ENCODE assay signal across 24 cellular contexts in genomic region chr3:143358155-143358792, GRCh38.
DNase-seq lines count a peak whose midpoint lies in the region; ATAC-seq, FAIRE-seq and TF ChIP-seq lines count a peak whose summit lies in the region.
"Had no signal": no experiment of that assay in that cellular context is flagged by ENCODE, and none has a peak within 500 bp of the region (broad histone marks: within the 10 kb centered on the region; RNA-seq: fewer than 3 reads in every experiment).

No MANE protein-coding gene starts in this region.

- H4K8ac ChIP-seq in neuronal stem cell (ENCODE audit: low read depth, low read length) = no peak overlapping the region

- H2BK15ac ChIP-seq in neuronal stem cell (ENCODE audit: low read length) = no peak overlapping the region

- TF ChIP-seq POLR2A in uterus (IDR thresholded peaks at IDR 0.05) = no peak

- intact Hi-C loops in uterus (cut with DNase I; ENCODE audit: low total_unique reads) = no loop called here
- intact Hi-C loops in left cardiac atrium (cut with DNase I) = no loop called here

- no peaks in the 10 kb centered on the region for H3F3A ChIP-seq in Loucy (ENCODE audit: low read depth)

- H3K79me2 ChIP-seq in Loucy (ENCODE audit: insufficient read depth, low read length) = no peaks in the 10 kb centered on the region

- no peaks in the 10 kb centered on the region for H4K20me1 ChIP-seq in Loucy (ENCODE audit: insufficient read depth, low read length, poor library complexity, severe bottlenecking)

- H3K4me3 ChIP-seq in Loucy (ENCODE audit: low read length, poor library complexity, severe bottlenecking) = no peak overlapping the region
- no peak overlapping the region for H3K4me3 ChIP-seq in bronchial epithelial cell (ENCODE audit: low read depth, low read length)
- H3K4me3 ChIP-seq in neuronal stem cell (ENCODE audit: low read length in 2 of 2) = no peak overlapping the region
- no peak overlapping the region for H3K4me3 ChIP-seq in uterus
- H3K4me3 ChIP-seq: ovary, smooth muscle cell had no signal

- 0 out of 2 replicates have a peak overlapping the region, but pooled peaks have one; percentile 50 for H2AFZ ChIP-seq in Loucy (ENCODE audit: low read length)
- peak overlapping the region; percentile 14 for H2AFZ ChIP-seq in neuronal stem cell (ENCODE audit: low read length)

- WGBS in neuronal stem cell (ENCODE audit: extremely low coverage in 2 of 2, insufficient read length in 2 of 2, insufficient replicate concordance in 1 of 2), 2 donors = no CpG with 5 or more reads among the region's 2 CpGs

- H3K23ac ChIP-seq in neuronal stem cell (ENCODE audit: low read depth, low read length, poor library complexity) = no peak overlapping the region

- no peak overlapping the region for H3K4ac ChIP-seq in neuronal stem cell (ENCODE audit: low read length)

- no peak overlapping the region for H2AK5ac ChIP-seq in neuronal stem cell (ENCODE audit: low read depth, low read length)

- H3K36me3 ChIP-seq in Loucy (ENCODE audit: insufficient read depth, low read length) (no peaks in the 10 kb centered on the region), bronchial epithelial cell (ENCODE audit: control insufficient read depth, insufficient read depth, low read length) (no peaks in the 10 kb centered on the region), neuronal stem cell (replicated peaks in 1 of 2; ENCODE audit: control insufficient read depth in 2 of 2, insufficient read depth in 2 of 2, low read length in 2 of 2) (no peaks in the 10 kb centered on the region), uterus (no peaks in the 10 kb centered on the region)
- H3K36me3 ChIP-seq: ovary had no signal

- no peak overlapping the region for H3K18ac ChIP-seq in neuronal stem cell (ENCODE audit: low read length)

- peaks cover 37% of the 10 kb centered on the region for H3K4me1 ChIP-seq in Loucy (ENCODE audit: insufficient read depth, low read length, poor library complexity, severe bottlenecking)
- H3K4me1 ChIP-seq in neuronal stem cell (ENCODE audit: control insufficient read depth in 2 of 2, insufficient read depth in 1 of 2, low read depth in 1 of 2, low read length in 2 of 2) = peaks cover 0 to 6% of the 10 kb centered on the region in 2 donors
- H3K4me1 ChIP-seq in uterus = no peaks in the 10 kb centered on the region

- H3K9me3 ChIP-seq in Loucy (ENCODE audit: insufficient read depth, low read depth, low read length) (no peaks in the 10 kb centered on the region), neuronal stem cell (replicated peaks in 1 of 2; ENCODE audit: control insufficient read depth in 2 of 2, insufficient read depth in 1 of 2, low read depth in 1 of 2, low read length in 2 of 2) (no peaks in the 10 kb centered on the region), uterus (no peaks in the 10 kb centered on the region)
- H3K9me3 ChIP-seq: ovary had no signal

- ATAC-seq in left cardiac atrium = no peak
- ATAC-seq: HCT116; natural killer cell treated with Interleukin-12 subunit alpha and Interleukin-12 subunit beta and Interleukin-15 and Interleukin-18, amount 100 ng/mL, for 72 hours; T-cell had no signal

- no peaks in the 10 kb centered on the region for H3K9me2 ChIP-seq in Loucy (replicated peaks; ENCODE audit: low read depth, low read length)

- H2BK120ac ChIP-seq in neuronal stem cell (ENCODE audit: low read depth, low read length) = no peak overlapping the region

- H2BK5ac ChIP-seq in neuronal stem cell (ENCODE audit: low read length) = no peak overlapping the region

- no peak overlapping the region for H2BK12ac ChIP-seq in neuronal stem cell (ENCODE audit: low read length)

- H3K9ac ChIP-seq in Loucy (ENCODE audit: low read depth, low read length, poor library complexity, severe bottlenecking) = no peak overlapping the region
- no peak overlapping the region for H3K9ac ChIP-seq in neuronal stem cell (ENCODE audit: low read depth, low read length, poor library complexity)

- no peaks in the 10 kb centered on the region for H3K79me1 ChIP-seq in neuronal stem cell (ENCODE audit: low read depth, low read length)

- no peak overlapping the region for H4K91ac ChIP-seq in neuronal stem cell (ENCODE audit: low read depth, low read length, poor library complexity)

- TF ChIP-seq CTCF in Loucy (conservative IDR thresholded peaks at IDR 0.05; ENCODE audit: low read length) = no peak
- no peak for TF ChIP-seq CTCF in bronchial epithelial cell (IDR thresholded peaks at IDR 0.05; ENCODE audit: insufficient read depth, low read length, severe bottlenecking)
- no peak for TF ChIP-seq CTCF in uterus (IDR thresholded peaks at IDR 0.05)

- FAIRE-seq in bronchial epithelial cell (lab: Jason Lieb, UNC) = no peak
- FAIRE-seq: keratinocyte, RCC 7860 had no signal

- no peaks in the 10 kb centered on the region for H3K27me3 ChIP-seq in Loucy (ENCODE audit: insufficient read depth, low read length, poor library complexity, severe bottlenecking)
- no peaks in the 10 kb centered on the region for H3K27me3 ChIP-seq in bronchial epithelial cell (ENCODE audit: control insufficient read depth, insufficient read depth, low read length)
- H3K27me3 ChIP-seq in neuronal stem cell (ENCODE audit: control insufficient read depth in 3 of 3, insufficient read depth in 3 of 3, low read depth in 1 of 3, low read length in 3 of 3) = no peaks in the 10 kb centered on the region
- no peaks in the 10 kb centered on the region for H3K27me3 ChIP-seq in uterus
- H3K27me3 ChIP-seq: ovary had no signal

- DNase-seq in DMS153 (lab: John Stamatoyannopoulos, UW) = peak; percentile 58
- DNase-seq in bronchial epithelial cell (ENCODE audit: low read depth) = peak; percentile 3
- no peak for DNase-seq in neuronal stem cell (ENCODE audit: low spot score)
- DNase-seq in uterus = no peak
- no peak for DNase-seq in left cardiac atrium
- DNase-seq in GOT3 (lab: John Stamatoyannopoulos, UW) = no peak
- DNase-seq: activated CD4-positive, alpha-beta T cell treated with anti-CD3 and anti-CD28 coated beads for 1 hour; activated effector memory CD4-positive, alpha-beta T cell treated with anti-CD3 and anti-CD28 coated beads, Interleukin-2, amount 50 U/mL, for 16 hours; activated naive CD8-positive, alpha-beta T cell treated with anti-CD3 and anti-CD28 coated beads, Interleukin-2, amount 10 ng/mL, durations not matched to agents 7 days and 5 days; activated T-cell treated with anti-CD3 and anti-CD28 coated beads for 4 hours; NCI-H1105; NCI-H2171; NCI-H510A; ovary; stimulated activated CD4-positive, alpha-beta T cell treated with anti-CD3 and anti-CD28 coated beads, Interleukin-1b, Interleukin-23, amount 100 ng/mL, for 48 hours; stimulated activated CD8-positive, alpha-beta memory T cell treated with anti-CD3 and anti-CD28 coated beads, Interleukin-4, amount 100 ng/mL, for 48 hours; T-cell had no signal

- H3K4me2 ChIP-seq in Loucy (ENCODE audit: low read depth, low read length, poor library complexity, severe bottlenecking) (peak overlapping the region; percentile 11), neuronal stem cell (ENCODE audit: insufficient read depth, low read length, poor library complexity, severe bottlenecking) (no peak overlapping the region)
- H3K4me2 ChIP-seq: smooth muscle cell had no signal

- H3K27ac ChIP-seq in neuronal stem cell (replicated peaks; ENCODE audit: low read length) = no peak overlapping the region
- H3K27ac ChIP-seq in uterus = no peak overlapping the region
- H3K27ac ChIP-seq: C4-2B, ovary had no signal

- no peak overlapping the region for H3K14ac ChIP-seq in neuronal stem cell (ENCODE audit: low read length)

Comparison
In these comparisons a context has a peak if more than half of its experiments do, and no peak if none do; other contexts are left out.
1. DNase-seq: peak in DMS153 (single experiment) and bronchial epithelial cell (single experiment); none in neuronal stem cell (single experiment), uterus (0 of 2), left cardiac atrium (single experiment) and GOT3 (single experiment).